ENCODE assay signal across 1 cellular context in the genomic region with DNA sequence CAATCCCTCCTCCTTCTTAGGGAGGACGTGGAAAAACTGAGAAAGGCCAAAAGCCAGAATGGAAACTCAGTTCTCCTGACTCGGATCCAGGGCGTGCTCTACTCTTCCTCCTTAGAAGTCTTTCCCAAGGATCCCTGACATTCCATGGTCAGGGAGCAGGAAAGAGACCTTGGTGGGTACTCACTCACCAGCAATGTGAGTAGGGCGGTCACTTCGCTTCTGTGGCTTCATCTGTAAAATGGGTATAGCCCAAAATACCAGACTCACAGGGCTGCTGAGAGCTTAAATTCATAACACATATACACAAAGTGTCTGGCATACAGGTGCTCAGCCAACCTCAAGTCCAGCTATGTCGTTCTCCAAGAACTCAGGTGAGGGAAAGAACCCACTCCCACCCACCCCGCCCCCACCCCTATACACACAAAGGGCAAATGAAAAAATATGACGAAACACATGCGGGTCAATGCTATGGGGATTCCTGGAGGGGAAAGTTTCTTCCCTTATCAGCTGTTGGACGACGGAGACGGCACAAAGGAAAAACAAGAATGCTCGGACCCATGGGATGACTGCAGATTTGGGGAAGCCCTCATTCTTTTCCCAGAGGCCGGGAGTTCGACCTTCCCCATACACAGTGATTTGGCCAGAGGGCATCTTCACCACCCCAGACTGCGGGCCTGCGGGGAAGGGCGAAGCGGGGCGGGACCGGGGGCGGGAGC.
TF ChIP-seq lines count a peak whose summit lies in the region.

No MANE protein-coding gene starts in this region.

TF ChIP-seq in endothelial cell of umbilical vein, 7 proteins besides CTCF, POLR2A, EP300 and RAD21:
- TF ChIP-seq POLR2AphosphoS5 (IDR thresholded peaks at IDR 0.05; ENCODE audit: insufficient read depth, low read depth, low read length) (no peak), MAX (IDR thresholded peaks at IDR 0.05; ENCODE audit: insufficient read depth, insufficient read length) (no peak), FOS (IDR thresholded peaks at IDR 0.05; ENCODE audit: borderline replicate concordance, insufficient read depth, low read length) (no peak), MYC (IDR thresholded peaks at IDR 0.05; ENCODE audit: low read depth, low read length) (no peak), GATA2 (IDR thresholded peaks at IDR 0.05; ENCODE audit: insufficient read depth, insufficient read length, low read depth, low read length) (no peak)
